Comparison of ENCODE assay signal across 1 cellular context in the genomic region with DNA sequence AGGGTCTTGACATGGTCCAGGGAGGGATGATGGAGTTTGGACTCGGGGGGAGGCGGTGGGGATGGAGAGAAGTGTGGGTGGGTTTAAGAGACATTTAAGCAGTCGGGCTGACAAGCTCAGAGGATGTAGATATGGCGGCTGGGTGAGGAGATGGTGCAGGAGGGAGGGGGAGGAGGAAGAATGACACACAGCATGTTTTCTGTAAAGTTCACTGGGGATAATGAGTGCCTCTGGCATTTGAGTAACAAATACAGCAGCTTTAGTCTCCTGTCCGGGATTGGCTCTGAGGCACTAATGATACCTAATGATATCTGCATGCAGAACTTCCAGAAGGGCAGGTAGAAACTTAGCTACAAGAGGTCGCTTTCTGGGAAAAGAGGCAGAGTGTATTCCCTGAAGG.
TF ChIP-seq lines count a peak whose summit lies in the region.

No MANE protein-coding gene starts in this region.

TF ChIP-seq in HepG2, 621 proteins besides CTCF, POLR2A, EP300 and RAD21 (continued from another document):
- TF ChIP-seq, protein P1, sequence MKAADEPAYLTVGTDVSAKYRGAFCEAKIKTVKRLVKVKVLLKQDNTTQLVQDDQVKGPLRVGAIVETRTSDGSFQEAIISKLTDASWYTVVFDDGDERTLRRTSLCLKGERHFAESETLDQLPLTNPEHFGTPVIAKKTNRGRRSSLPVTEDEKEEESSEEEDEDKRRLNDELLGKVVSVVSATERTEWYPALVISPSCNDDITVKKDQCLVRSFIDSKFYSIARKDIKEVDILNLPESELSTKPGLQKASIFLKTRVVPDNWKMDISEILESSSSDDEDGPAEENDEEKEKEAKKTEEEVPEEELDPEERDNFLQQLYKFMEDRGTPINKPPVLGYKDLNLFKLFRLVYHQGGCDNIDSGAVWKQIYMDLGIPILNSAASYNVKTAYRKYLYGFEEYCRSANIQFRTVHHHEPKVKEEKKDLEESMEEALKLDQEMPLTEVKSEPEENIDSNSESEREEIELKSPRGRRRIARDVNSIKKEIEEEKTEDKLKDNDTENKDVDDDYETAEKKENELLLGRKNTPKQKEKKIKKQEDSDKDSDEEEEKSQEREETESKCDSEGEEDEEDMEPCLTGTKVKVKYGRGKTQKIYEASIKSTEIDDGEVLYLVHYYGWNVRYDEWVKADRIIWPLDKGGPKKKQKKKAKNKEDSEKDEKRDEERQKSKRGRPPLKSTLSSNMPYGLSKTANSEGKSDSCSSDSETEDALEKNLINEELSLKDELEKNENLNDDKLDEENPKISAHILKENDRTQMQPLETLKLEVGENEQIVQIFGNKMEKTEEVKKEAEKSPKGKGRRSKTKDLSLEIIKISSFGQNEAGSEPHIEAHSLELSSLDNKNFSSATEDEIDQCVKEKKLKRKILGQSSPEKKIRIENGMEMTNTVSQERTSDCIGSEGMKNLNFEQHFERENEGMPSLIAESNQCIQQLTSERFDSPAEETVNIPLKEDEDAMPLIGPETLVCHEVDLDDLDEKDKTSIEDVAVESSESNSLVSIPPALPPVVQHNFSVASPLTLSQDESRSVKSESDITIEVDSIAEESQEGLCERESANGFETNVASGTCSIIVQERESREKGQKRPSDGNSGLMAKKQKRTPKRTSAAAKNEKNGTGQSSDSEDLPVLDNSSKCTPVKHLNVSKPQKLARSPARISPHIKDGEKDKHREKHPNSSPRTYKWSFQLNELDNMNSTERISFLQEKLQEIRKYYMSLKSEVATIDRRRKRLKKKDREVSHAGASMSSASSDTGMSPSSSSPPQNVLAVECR (CRISPR knock-in tag; IDR thresholded peaks at IDR 0.05; ENCODE audit: borderline replicate concordance), result 0 out of 2 replicates have a peak, but pooled peaks have one; percentile 2
- TF ChIP-seq MZF1 (CRISPR knock-in tag; IDR thresholded peaks at IDR 0.05; ENCODE audit: borderline replicate concordance) (0 out of 2 replicates have a peak, but pooled peaks have one; percentile 51), TEAD3 (CRISPR knock-in tag; optimal IDR thresholded peaks at IDR 0.05; ENCODE audit: borderline replicate concordance) (no peak), MEF2D (CRISPR knock-in tag; IDR thresholded peaks at IDR 0.05) (0 out of 2 replicates have a peak, but pooled peaks have one; percentile 24), GZF1 (CRISPR knock-in tag; IDR thresholded peaks at IDR 0.05) (0 out of 2 replicates have a peak, but pooled peaks have one; percentile 32), MYC (CRISPR knock-in tag; IDR thresholded peaks at IDR 0.05; ENCODE audit: borderline replicate concordance) (0 out of 2 replicates have a peak, but pooled peaks have one; percentile 9), KLF12 (CRISPR knock-in tag; IDR thresholded peaks at IDR 0.05; ENCODE audit: borderline replicate concordance) (0 out of 2 replicates have a peak, but pooled peaks have one; percentile 16), SAFB2 (CRISPR knock-in tag; IDR thresholded peaks at IDR 0.05; ENCODE audit: borderline replicate concordance, low read depth) (0 out of 2 replicates have a peak, but pooled peaks have one; percentile 28)
- TF ChIP-seq, protein P2, sequence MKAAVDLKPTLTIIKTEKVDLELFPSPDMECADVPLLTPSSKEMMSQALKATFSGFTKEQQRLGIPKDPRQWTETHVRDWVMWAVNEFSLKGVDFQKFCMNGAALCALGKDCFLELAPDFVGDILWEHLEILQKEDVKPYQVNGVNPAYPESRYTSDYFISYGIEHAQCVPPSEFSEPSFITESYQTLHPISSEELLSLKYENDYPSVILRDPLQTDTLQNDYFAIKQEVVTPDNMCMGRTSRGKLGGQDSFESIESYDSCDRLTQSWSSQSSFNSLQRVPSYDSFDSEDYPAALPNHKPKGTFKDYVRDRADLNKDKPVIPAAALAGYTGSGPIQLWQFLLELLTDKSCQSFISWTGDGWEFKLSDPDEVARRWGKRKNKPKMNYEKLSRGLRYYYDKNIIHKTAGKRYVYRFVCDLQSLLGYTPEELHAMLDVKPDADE (CRISPR knock-in tag; IDR thresholded peaks at IDR 0.05), result 0 out of 2 replicates have a peak, but pooled peaks have one; percentile 29
- TF ChIP-seq, protein P3, sequence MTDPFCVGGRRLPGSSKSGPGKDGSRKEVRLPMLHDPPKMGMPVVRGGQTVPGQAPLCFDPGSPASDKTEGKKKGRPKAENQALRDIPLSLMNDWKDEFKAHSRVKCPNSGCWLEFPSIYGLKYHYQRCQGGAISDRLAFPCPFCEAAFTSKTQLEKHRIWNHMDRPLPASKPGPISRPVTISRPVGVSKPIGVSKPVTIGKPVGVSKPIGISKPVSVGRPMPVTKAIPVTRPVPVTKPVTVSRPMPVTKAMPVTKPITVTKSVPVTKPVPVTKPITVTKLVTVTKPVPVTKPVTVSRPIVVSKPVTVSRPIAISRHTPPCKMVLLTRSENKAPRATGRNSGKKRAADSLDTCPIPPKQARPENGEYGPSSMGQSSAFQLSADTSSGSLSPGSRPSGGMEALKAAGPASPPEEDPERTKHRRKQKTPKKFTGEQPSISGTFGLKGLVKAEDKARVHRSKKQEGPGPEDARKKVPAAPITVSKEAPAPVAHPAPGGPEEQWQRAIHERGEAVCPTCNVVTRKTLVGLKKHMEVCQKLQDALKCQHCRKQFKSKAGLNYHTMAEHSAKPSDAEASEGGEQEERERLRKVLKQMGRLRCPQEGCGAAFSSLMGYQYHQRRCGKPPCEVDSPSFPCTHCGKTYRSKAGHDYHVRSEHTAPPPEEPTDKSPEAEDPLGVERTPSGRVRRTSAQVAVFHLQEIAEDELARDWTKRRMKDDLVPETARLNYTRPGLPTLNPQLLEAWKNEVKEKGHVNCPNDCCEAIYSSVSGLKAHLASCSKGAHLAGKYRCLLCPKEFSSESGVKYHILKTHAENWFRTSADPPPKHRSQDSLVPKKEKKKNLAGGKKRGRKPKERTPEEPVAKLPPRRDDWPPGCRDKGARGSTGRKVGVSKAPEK (CRISPR knock-in tag; IDR thresholded peaks at IDR 0.05; ENCODE audit: borderline replicate concordance), result no peak
